In genomic region chr21:29117372-29117955, GRCh38 we compare ENCODE assay signal across 19 cellular contexts. TPM values are rescaled to one million over a fixed set of nuclear protein-coding genes. Genes with fewer than 3 reads are reported as not detected.
A peak's percentile ranks its signal among the peaks of the same experiment; 100 is the strongest.
DNase-seq lines count a peak whose midpoint lies in the region; ATAC-seq and TF ChIP-seq lines count a peak whose summit lies in the region.
"Had no signal": no experiment of that assay in that cellular context is flagged by ENCODE, and none has a peak within 500 bp of the region (broad histone marks: within the 10 kb centered on the region; RNA-seq: fewer than 3 reads in every experiment).

No MANE protein-coding gene starts in this region.

- H3K27ac ChIP-seq in OCI-LY1 (ENCODE audit: low read depth, low read length, poor library complexity, severe bottlenecking) = peak overlapping the region; percentile 48
- H3K27ac ChIP-seq in colonic mucosa = no peak overlapping the region
- H3K27ac ChIP-seq: parathyroid adenoma, vagina had no signal

- H3K9ac ChIP-seq in OCI-LY1 (ENCODE audit: low read length) = peak overlapping the region; percentile 10; the same call in 1 of the 2 replicates
- no peak overlapping the region for H3K9ac ChIP-seq in colonic mucosa (ENCODE audit: low read depth in 2 of 2, low read length in 2 of 2)
- H3K9ac ChIP-seq: parathyroid adenoma had no signal

- intact Hi-C loops in colonic mucosa (cut with DNase I) = no loop called here
- intact Hi-C loops in activated T-helper 2 cell treated with anti-CD3 and anti-CD28 coated beads, Interferon-gamma antibody, Interleukin-2, Interleukin-4, amounts not matched to agents 10 μg/mL and 5 μg/mL and 100 μg/mL, durations not matched to agents 14 hours and 24 hours and 36 hours (cut with micrococcal nuclease) = no loop called here

- no peak overlapping the region for H2AFZ ChIP-seq in OCI-LY1 (ENCODE audit: low read length)
- H2AFZ ChIP-seq: GM23338, parathyroid adenoma had no signal

- H3K27me3 ChIP-seq in OCI-LY1 (ENCODE audit: insufficient read depth, low read length) (no peaks in the 10 kb centered on the region), colonic mucosa (no peaks in the 10 kb centered on the region)
- H3K27me3 ChIP-seq: vagina had no signal

- H3K4me3 Mint-ChIP-seq in activated T-helper 2 cell treated with anti-CD3 and anti-CD28 coated beads, Interferon-gamma antibody, Interleukin-2, Interleukin-4, amounts not matched to agents 10 μg/mL and 5 μg/mL and 100 μg/mL, durations not matched to agents 14 hours and 24 hours and 36 hours (ENCODE audit: low read depth) = no peak overlapping the region
- H3K4me3 Mint-ChIP-seq: GM23338, T-cell had no signal

- POLR2A ChIA-PET in GM10248 (lab: Yijun Ruan, JAX) = no interaction called here

- no peaks in the 10 kb centered on the region for H3K27me3 Mint-ChIP-seq in activated T-helper 2 cell treated with anti-CD3 and anti-CD28 coated beads, Interferon-gamma antibody, Interleukin-2, Interleukin-4, amounts not matched to agents 10 μg/mL and 5 μg/mL and 100 μg/mL, durations not matched to agents 14 hours and 24 hours and 36 hours (ENCODE audit: low read depth)
- H3K27me3 Mint-ChIP-seq: T-cell had no signal

- peak; percentile 38 for DNase-seq in GM10248 (ENCODE audit: extremely low spot score)
- DNase-seq in colonic mucosa = no peak
- no peak for DNase-seq in NCI-H2107 treated with DMSO at 0.1 percent for 48 hours (lab: John Stamatoyannopoulos, UW; ENCODE audit: unreplicated experiment)
- DNase-seq in activated T-helper 2 cell treated with anti-CD3 and anti-CD28 coated beads, Interferon-gamma antibody, Interleukin-2, Interleukin-4, amounts not matched to agents 10 μg/mL and 5 μg/mL and 100 μg/mL, durations not matched to agents 14 hours and 24 hours and 36 hours (ENCODE audit: low spot score) = no peak
- DNase-seq: activated CD4-positive, CD25-positive, alpha-beta regulatory T cell treated with anti-CD3 and anti-CD28 coated beads, Interleukin-2, amount 50 U/mL, for 72 hours; activated T-cell treated with anti-CD3 and anti-CD28 coated beads, Interleukin-2, amount 50 U/mL, for 48 hours; aorta; DMS79; midbrain; NCI-H2171 treated with DMSO at 0.1 percent for 48 hours; PC-3; T-cell had no signal

- no peaks in the 10 kb centered on the region for H4K20me1 ChIP-seq in OCI-LY1 (ENCODE audit: insufficient read depth, low read length)

- TF ChIP-seq CTCF in GM10248 (IDR thresholded peaks at IDR 0.05; ENCODE audit: control extremely low read depth, extremely low read depth, low read depth, missing control alignments) = no peak
- no peak for TF ChIP-seq CTCF in OCI-LY1 (IDR thresholded peaks at IDR 0.05; ENCODE audit: low read length)
- TF ChIP-seq CTCF in colonic mucosa (IDR thresholded peaks at IDR 0.05) = no peak

- H3F3A ChIP-seq in OCI-LY1 (ENCODE audit: insufficient read depth, low read length) = no peaks in the 10 kb centered on the region

- H3K36me3 ChIP-seq in OCI-LY1 (ENCODE audit: insufficient read depth, low read length) (no peaks in the 10 kb centered on the region), colonic mucosa (no peaks in the 10 kb centered on the region)
- H3K36me3 ChIP-seq: vagina had no signal

- no peaks in the 10 kb centered on the region for H3K9me3 Mint-ChIP-seq in activated T-helper 2 cell treated with anti-CD3 and anti-CD28 coated beads, Interferon-gamma antibody, Interleukin-2, Interleukin-4, amounts not matched to agents 10 μg/mL and 5 μg/mL and 100 μg/mL, durations not matched to agents 14 hours and 24 hours and 36 hours
- H3K9me3 Mint-ChIP-seq: GM23338, T-cell had no signal

- H3K4me2 ChIP-seq in OCI-LY1 (ENCODE audit: low read length) = peak overlapping the region; percentile 37; the same call in 1 of the 2 replicates
- H3K4me2 ChIP-seq: GM23338 had no signal

- H3K4me3 ChIP-seq in OCI-LY1 (ENCODE audit: low read depth, low read length, poor library complexity, severe bottlenecking) (no peak overlapping the region), colonic mucosa (no peak overlapping the region)
- H3K4me3 ChIP-seq: GM23338, vagina had no signal

- H3K4me1 Mint-ChIP-seq in activated T-helper 2 cell treated with anti-CD3 and anti-CD28 coated beads, Interferon-gamma antibody, Interleukin-2, Interleukin-4, amounts not matched to agents 10 μg/mL and 5 μg/mL and 100 μg/mL, durations not matched to agents 14 hours and 24 hours and 36 hours (ENCODE audit: low read depth) = no peaks in the 10 kb centered on the region
- H3K4me1 Mint-ChIP-seq: T-cell had no signal

- no peaks in the 10 kb centered on the region for H3K36me3 Mint-ChIP-seq in activated T-helper 2 cell treated with anti-CD3 and anti-CD28 coated beads, Interferon-gamma antibody, Interleukin-2, Interleukin-4, amounts not matched to agents 10 μg/mL and 5 μg/mL and 100 μg/mL, durations not matched to agents 14 hours and 24 hours and 36 hours (ENCODE audit: low read depth)

- ATAC-seq in GM19351 (IDR thresholded peaks at IDR 0.05; ENCODE audit: unreplicated experiment) (peak; percentile 64), HG02840 (IDR thresholded peaks at IDR 0.05; ENCODE audit: low FRiP score, unreplicated experiment) (peak; percentile 42), HG03460 (IDR thresholded peaks at IDR 0.05; ENCODE audit: unreplicated experiment) (no peak)
- ATAC-seq: GM23338, PC-3, T-cell had no signal

- no peaks in the 10 kb centered on the region for H3K9me3 ChIP-seq in OCI-LY1 (ENCODE audit: low read length)
- no peaks in the 10 kb centered on the region for H3K9me3 ChIP-seq in colonic mucosa
- H3K9me3 ChIP-seq: vagina had no signal

- CTCF ChIA-PET in GM10248 (lab: Yijun Ruan, JAX) = interaction anchor here (0.8 to 4.8 kb wide), 2 partner anchors 13 to 47 kb away, joined by 3 to 30 read pairs; no protein-coding TSS in a partner anchor

- H3K9me2 ChIP-seq in OCI-LY1 (ENCODE audit: low read depth, low read length) = no peaks in the 10 kb centered on the region

- no peak overlapping the region for H3K27ac Mint-ChIP-seq in activated T-helper 2 cell treated with anti-CD3 and anti-CD28 coated beads, Interferon-gamma antibody, Interleukin-2, Interleukin-4, amounts not matched to agents 10 μg/mL and 5 μg/mL and 100 μg/mL, durations not matched to agents 14 hours and 24 hours and 36 hours
- H3K27ac Mint-ChIP-seq: GM23338, T-cell had no signal

- H3K79me2 ChIP-seq in OCI-LY1 (ENCODE audit: insufficient read depth, low read length) = no peaks in the 10 kb centered on the region
- H3K79me2 ChIP-seq: parathyroid adenoma had no signal

- H3K4me1 ChIP-seq in OCI-LY1 (ENCODE audit: insufficient read depth, low read length, severe bottlenecking) (peaks cover 25% of the 10 kb centered on the region), colonic mucosa (no peaks in the 10 kb centered on the region)
- H3K4me1 ChIP-seq: parathyroid adenoma, vagina had no signal

RNA-seq across cellular contexts. Expression of gene MAP3K7CL, which starts 13.0 kb away (rescaled TPM):
- 1 to 10 TPM; 1.9 to 3.4 TPM for total RNA-seq in colonic mucosa
- total RNA-seq in activated T-helper 2 cell treated with anti-CD3 and anti-CD28 coated beads, Interferon-gamma antibody, Interleukin-2, Interleukin-4, amounts not matched to agents 10 μg/mL and 5 μg/mL and 100 μg/mL, durations not matched to agents 14 hours and 24 hours and 36 hours = 3.3 and 3.9 TPM in 2 replicates

RNA-seq across cellular contexts. Expression of gene CCT8, which starts 44.0 kb away (rescaled TPM):
- total RNA-seq in colonic mucosa = 100 to 1,000 TPM; 106 to 190 TPM
- 366 and 387 TPM in 2 replicates for total RNA-seq in activated T-helper 2 cell treated with anti-CD3 and anti-CD28 coated beads, Interferon-gamma antibody, Interleukin-2, Interleukin-4, amounts not matched to agents 10 μg/mL and 5 μg/mL and 100 μg/mL, durations not matched to agents 14 hours and 24 hours and 36 hours
